ENCODE assay signal across 33 cellular contexts in genomic region chr15:63421433-63421832, GRCh38.
"Had no signal": no experiment of that assay in that cellular context is flagged by ENCODE, and none has a peak within 500 bp of the region (broad histone marks: within the 10 kb centered on the region; RNA-seq: fewer than 3 reads in every experiment).

No MANE protein-coding gene starts in this region.

- DNase-seq: Kasumi-1, MG63, MM.1S, MV-4-11, NCI-H1048, NCI-H1092, NCI-H1092 treated with DMSO at 0.1 percent for 48 hours, NCI-H1105, NCI-H1105 treated with DMSO at 0.1 percent for 48 hours, NCI-H1417, NCI-H1417 treated with DMSO at 0.1 percent for 48 hours, NCI-H1436, NCI-H1436 treated with DMSO at 0.1 percent for 48 hours, NCI-H146, NCI-H1694, NCI-H1694 treated with DMSO at 0.1 percent for 48 hours, NCI-H187, NCI-H187 treated with DMSO at 0.1 percent for 48 hours, NCI-H1930, NCI-H2029, NCI-H2029 treated with DMSO at 0.1 percent for 48 hours, NCI-H2081, NCI-H2081 treated with DMSO at 0.1 percent for 48 hours, NCI-H2107, NCI-H2171, NCI-H2227 treated with DMSO at 0.1 percent for 48 hours, NCI-H226, NCI-H345, NCI-H446, NCI-H446 treated with DMSO at 0.1 percent for 48 hours, NCI-H510A, NCI-H510A treated with DMSO at 0.1 percent for 48 hours, NCI-H524 treated with DMSO at 0.1 percent for 48 hours had no signal

- H3K4me3 ChIP-seq: MG63 had no signal

- H3K36me3 ChIP-seq: MG63 had no signal

- H3K27me3 ChIP-seq: MG63 had no signal
